ENCODE assay signal across 8 cellular contexts in genomic region chr20:39050555-39050902, GRCh38.
DNase-seq lines count a peak whose midpoint lies in the region; ATAC-seq and TF ChIP-seq lines count a peak whose summit lies in the region.

No MANE protein-coding gene starts in this region.

- H3K27me3 ChIP-seq in CD8-positive, alpha-beta T cell (ENCODE audit: insufficient read depth, low read length) = no peaks in the 10 kb centered on the region
- H3K27me3 ChIP-seq in MM.1S (replicated peaks; ENCODE audit: insufficient read depth, low read length) = no peaks in the 10 kb centered on the region
- peaks cover 12% of the 10 kb centered on the region for H3K27me3 ChIP-seq in ectodermal cell (ENCODE audit: control insufficient read depth, insufficient read depth, low read length, poor library complexity, severe bottlenecking)
- H3K27me3 ChIP-seq in neuron (ENCODE audit: insufficient read depth, low read length) = no peaks in the 10 kb centered on the region

- no peaks in the 10 kb centered on the region for H3K36me3 Mint-ChIP-seq in CD8-positive, alpha-beta T cell

- DNase-seq in CD8-positive, alpha-beta T cell = no peak
- DNase-seq in MM.1S = no peak
- DNase-seq in medulla oblongata (ENCODE audit: extremely low spot score) = no peak
- DNase-seq in stimulated activated CD4-positive, alpha-beta T cell treated with anti-CD3 and anti-CD28 coated beads, Interleukin-2, amount 100 ng/mL, for 48 hours = no peak
- DNase-seq in erythroblast (lab: John Stamatoyannopoulos, UW) = no peak
- no peak for DNase-seq in NCI-H187 (lab: John Stamatoyannopoulos, UW)

- H3K4me3 ChIP-seq in CD8-positive, alpha-beta T cell (ENCODE audit: low read depth, low read length) = peak overlapping the region; percentile 76
- H3K4me3 ChIP-seq in MM.1S (ENCODE audit: low read length) (peak overlapping the region; percentile 91), ectodermal cell (ENCODE audit: insufficient read depth, low read depth, low read length) (peak overlapping the region; percentile 44), neuron (ENCODE audit: low read length) (peak overlapping the region; percentile 54)

- no peak overlapping the region for H3K27ac Mint-ChIP-seq in CD8-positive, alpha-beta T cell

- peak overlapping the region; percentile 100 for H3K4me2 ChIP-seq in MM.1S (ENCODE audit: low read depth, low read length)

- CTCF ChIA-PET in CD8-positive, alpha-beta T cell (lab: Charles Lee) = interaction anchor here (0.7 to 16.4 kb wide), 22 partner anchors 9 to 413 kb away, joined by 3 to 391 read pairs (median 7); partner anchors contain the start of genes DHX35 and FAM83D

- H3K4me3 Mint-ChIP-seq in CD8-positive, alpha-beta T cell = peak overlapping the region; percentile 85

- no peak for TF ChIP-seq POLR2A in erythroblast (IDR thresholded peaks at IDR 0.05; ENCODE audit: low read length)

- peaks cover 9% of the 10 kb centered on the region for H3K4me1 ChIP-seq in CD8-positive, alpha-beta T cell (ENCODE audit: insufficient read depth, low read length)
- no peaks in the 10 kb centered on the region for H3K4me1 ChIP-seq in MM.1S (ENCODE audit: low read length)
- H3K4me1 ChIP-seq in ectodermal cell (ENCODE audit: control insufficient read depth, insufficient read depth, low read length) = peaks cover 5% of the 10 kb centered on the region
- peaks cover 2% of the 10 kb centered on the region for H3K4me1 ChIP-seq in neuron (ENCODE audit: insufficient read depth, low read length)

- 73 to 81% methylated on average over 4 of the region's 4 CpGs for WGBS in ectodermal cell, 2 experiments

- no peaks in the 10 kb centered on the region for H3K36me3 ChIP-seq in CD8-positive, alpha-beta T cell (ENCODE audit: insufficient read depth, low read length)
- H3K36me3 ChIP-seq in MM.1S (replicated peaks; ENCODE audit: insufficient read depth, low read length) (no peaks in the 10 kb centered on the region), ectodermal cell (ENCODE audit: control insufficient read depth, insufficient read depth, low read length) (no peaks in the 10 kb centered on the region), neuron (ENCODE audit: insufficient read depth, low read length) (no peaks in the 10 kb centered on the region)

- H4K20me1 ChIP-seq in MM.1S (ENCODE audit: insufficient read depth, low read length) = no peaks in the 10 kb centered on the region

- TF ChIP-seq CTCF in CD8-positive, alpha-beta T cell (IDR thresholded peaks at IDR 0.05) = no peak
- no peak for TF ChIP-seq CTCF in MM.1S (IDR thresholded peaks at IDR 0.05; ENCODE audit: low read length)

- no peaks in the 10 kb centered on the region for H3K79me2 ChIP-seq in MM.1S (ENCODE audit: low read length)

- H3K27me3 Mint-ChIP-seq in CD8-positive, alpha-beta T cell (ENCODE audit: low read depth) = peaks cover 8% of the 10 kb centered on the region

- no peak for ATAC-seq in CD8-positive, alpha-beta T cell

- H3K9me3 ChIP-seq in CD8-positive, alpha-beta T cell (ENCODE audit: low read length) = no peaks in the 10 kb centered on the region
- no peaks in the 10 kb centered on the region for H3K9me3 ChIP-seq in MM.1S (replicated peaks; ENCODE audit: insufficient read depth, low read length)
- no peaks in the 10 kb centered on the region for H3K9me3 ChIP-seq in ectodermal cell (ENCODE audit: control insufficient read depth, low read length)
- no peaks in the 10 kb centered on the region for H3K9me3 ChIP-seq in neuron (ENCODE audit: low read length)

- H3K4me1 Mint-ChIP-seq in CD8-positive, alpha-beta T cell (ENCODE audit: low read depth) = peaks cover 9% of the 10 kb centered on the region

- no peaks in the 10 kb centered on the region for H3K9me2 ChIP-seq in MM.1S (replicated peaks; ENCODE audit: insufficient read depth, low read length)

- H2AFZ ChIP-seq in MM.1S (ENCODE audit: low read length) (peak overlapping the region; percentile 100), neuron (ENCODE audit: low read depth, low read length) (peak overlapping the region; percentile 72)

- H3K9me3 Mint-ChIP-seq in CD8-positive, alpha-beta T cell = no peaks in the 10 kb centered on the region

- peak overlapping the region; percentile 69; the same call in 1 of the 2 replicates for H3K9ac ChIP-seq in MM.1S (ENCODE audit: low read length)

- intact Hi-C loops in CD8-positive, alpha-beta T cell (cut with DNase I, micrococcal nuclease) = loop anchor here (1.0 to 2.0 kb wide), 2 partner anchors 31 to 1912 kb away; no protein-coding TSS in a partner anchor

- POLR2A ChIA-PET in CD8-positive, alpha-beta T cell (lab: Charles Lee) = interaction anchor here (2.2 kb wide), 1 partner anchor 31 kb away, joined by 9 read pairs; no protein-coding TSS in a partner anchor

- H3K27ac ChIP-seq in CD8-positive, alpha-beta T cell (ENCODE audit: low read depth, low read length) = no peak overlapping the region
- H3K27ac ChIP-seq in MM.1S (ENCODE audit: low read length) = no peak overlapping the region
- H3K27ac ChIP-seq in ectodermal cell (ENCODE audit: insufficient read depth, low read depth, low read length, poor library complexity, severe bottlenecking) = no peak overlapping the region

- H3F3A ChIP-seq in MM.1S (ENCODE audit: insufficient read depth, low read length) = no peaks in the 10 kb centered on the region; the same call in 1 of the 2 replicates
